Comparison of ENCODE assay signal across 30 cellular contexts in the genomic region with DNA sequence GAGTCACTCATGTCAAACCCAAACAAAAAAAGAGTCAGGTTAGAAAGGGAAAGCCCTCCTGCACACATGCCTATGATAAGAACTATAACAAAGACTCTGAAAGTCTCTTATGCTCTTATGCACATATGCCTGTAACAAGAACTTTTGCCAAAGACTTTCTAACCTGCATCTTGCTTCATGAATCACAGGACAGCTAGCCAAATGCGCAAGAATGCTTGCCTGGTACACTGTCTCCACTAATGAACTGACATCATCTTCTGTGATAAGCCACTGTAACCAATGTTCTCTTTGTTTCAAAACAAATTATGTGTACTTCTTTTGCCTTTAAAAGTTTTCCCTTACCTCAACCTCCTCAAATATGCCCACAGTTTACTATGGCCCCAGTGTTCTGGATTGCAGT.
"Had no signal": no experiment of that assay in that cellular context is flagged by ENCODE, and none has a peak within 500 bp of the region (broad histone marks: within the 10 kb centered on the region; RNA-seq: fewer than 3 reads in every experiment).

No MANE protein-coding gene starts in this region.

- H3K27me3 ChIP-seq: hepatocyte, upper lobe of left lung had no signal

- H3K27ac Mint-ChIP-seq: activated naive CD4-positive, alpha-beta T cell treated with anti-CD3 and anti-CD28 coated beads, Interleukin-2, amount 10 ng/mL, durations not matched to agents 7 days and 5 days; activated naive CD8-positive, alpha-beta T cell treated with anti-CD3 and anti-CD28 coated beads, Interleukin-2, amount 10 ng/mL, durations not matched to agents 7 days and 5 days; endodermal cell; nephron; progenitor cell of endocrine pancreas; stimulated activated effector memory CD8-positive, alpha-beta T cell treated with anti-CD3 and anti-CD28 coated beads, Interleukin-12 subunit alpha, Interleukin-12 subunit beta, amount 100 ng/mL, for 72 hours; stimulated activated naive CD8-positive, alpha-beta T cell treated with anti-CD3 and anti-CD28 coated beads, Interleukin-15, amount 100 ng/mL, for 72 hours; T-helper 2 cell treated with Interferon-gamma antibody and Interleukin-4, amounts not matched to agents 5 μg/mL and 100 μg/mL, for 36 hours had no signal

- ATAC-seq: gastroesophageal sphincter; left cardiac atrium; sciatic nerve; stimulated activated effector memory CD8-positive, alpha-beta T cell treated with anti-CD3 and anti-CD28 coated beads, Interleukin-12 subunit alpha, Interleukin-12 subunit beta, amount 100 ng/mL, for 72 hours; stimulated activated naive CD8-positive, alpha-beta T cell treated with anti-CD3 and anti-CD28 coated beads, Interleukin-15, amount 100 ng/mL, for 72 hours had no signal

- H3K27ac ChIP-seq: cardiac muscle cell, esophagus muscularis mucosa, gastroesophageal sphincter, hepatocyte, neutrophil, upper lobe of left lung, vagina had no signal

- H3K4me1 Mint-ChIP-seq: activated naive CD4-positive, alpha-beta T cell treated with anti-CD3 and anti-CD28 coated beads, Interleukin-2, amount 10 ng/mL, durations not matched to agents 7 days and 5 days; activated naive CD8-positive, alpha-beta T cell treated with anti-CD3 and anti-CD28 coated beads, Interleukin-2, amount 10 ng/mL, durations not matched to agents 7 days and 5 days; nephron; stimulated activated effector memory CD8-positive, alpha-beta T cell treated with anti-CD3 and anti-CD28 coated beads, Interleukin-12 subunit alpha, Interleukin-12 subunit beta, amount 100 ng/mL, for 72 hours; stimulated activated naive CD8-positive, alpha-beta T cell treated with anti-CD3 and anti-CD28 coated beads, Interleukin-15, amount 100 ng/mL, for 72 hours had no signal

- H3K4me3 ChIP-seq: cardiac muscle cell, esophagus muscularis mucosa, gastroesophageal sphincter, hepatocyte, upper lobe of left lung, vagina had no signal

- H3K36me3 ChIP-seq: cardiac muscle cell, esophagus muscularis mucosa, gastroesophageal sphincter, neutrophil, upper lobe of left lung, vagina had no signal

- H3K79me2 ChIP-seq: hepatocyte had no signal

- H3K4me1 ChIP-seq: esophagus muscularis mucosa, gastroesophageal sphincter, upper lobe of left lung, vagina had no signal

- DNase-seq: activated CD4-positive, alpha-beta T cell treated with anti-CD3 and anti-CD28 coated beads for 4 hours; activated CD4-positive, alpha-beta T cell treated with anti-CD3 and anti-CD28 coated beads, Interleukin-2, amount 50 U/mL, for 48 hours; activated CD8-positive, alpha-beta memory T cell treated with anti-CD3 and anti-CD28 coated beads for 24 hours; activated effector memory CD4-positive, alpha-beta T cell treated with Interleukin-2 at 50 U/mL for 16 hours; activated naive CD4-positive, alpha-beta T cell treated with anti-CD3 and anti-CD28 coated beads, Interleukin-2, amount 10 ng/mL, durations not matched to agents 7 days and 5 days; activated naive CD8-positive, alpha-beta T cell treated with anti-CD3 and anti-CD28 coated beads, Interleukin-2, amount 10 ng/mL, durations not matched to agents 7 days and 5 days; amniotic stem cell; cerebellar nuclear complex; endodermal cell; left cardiac atrium; mammary epithelial cell; retina; small intestine; stimulated activated CD4-positive, alpha-beta T cell treated with anti-CD3 and anti-CD28 coated beads, Interleukin-4, amount 100 ng/mL, for 24 hours; stimulated activated naive CD8-positive, alpha-beta T cell treated with anti-CD3 and anti-CD28 coated beads, Interleukin-15, amount 100 ng/mL, for 72 hours; substantia nigra; T-helper 1 cell; upper lobe of left lung had no signal

- H3K4me3 Mint-ChIP-seq: activated naive CD4-positive, alpha-beta T cell treated with anti-CD3 and anti-CD28 coated beads, Interleukin-2, amount 10 ng/mL, durations not matched to agents 7 days and 5 days; activated naive CD8-positive, alpha-beta T cell treated with anti-CD3 and anti-CD28 coated beads, Interleukin-2, amount 10 ng/mL, durations not matched to agents 7 days and 5 days; endodermal cell; nephron; stimulated activated effector memory CD8-positive, alpha-beta T cell treated with anti-CD3 and anti-CD28 coated beads, Interleukin-12 subunit alpha, Interleukin-12 subunit beta, amount 100 ng/mL, for 72 hours; stimulated activated naive CD8-positive, alpha-beta T cell treated with anti-CD3 and anti-CD28 coated beads, Interleukin-15, amount 100 ng/mL, for 72 hours; T-helper 2 cell treated with Interferon-gamma antibody and Interleukin-4, amounts not matched to agents 5 μg/mL and 100 μg/mL, for 36 hours had no signal

- FAIRE-seq: keratinocyte, small intestine had no signal

- H3K4me2 ChIP-seq: hepatocyte had no signal

- H3K9me3 ChIP-seq: esophagus muscularis mucosa, gastroesophageal sphincter, neutrophil, upper lobe of left lung, vagina had no signal

- H2AFZ ChIP-seq: hepatocyte had no signal

- H3K9me3 Mint-ChIP-seq: activated naive CD4-positive, alpha-beta T cell treated with anti-CD3 and anti-CD28 coated beads, Interleukin-2, amount 10 ng/mL, durations not matched to agents 7 days and 5 days; activated naive CD8-positive, alpha-beta T cell treated with anti-CD3 and anti-CD28 coated beads, Interleukin-2, amount 10 ng/mL, durations not matched to agents 7 days and 5 days; endodermal cell; nephron; stimulated activated effector memory CD8-positive, alpha-beta T cell treated with anti-CD3 and anti-CD28 coated beads, Interleukin-12 subunit alpha, Interleukin-12 subunit beta, amount 100 ng/mL, for 72 hours; T-helper 2 cell treated with Interferon-gamma antibody and Interleukin-4, amounts not matched to agents 5 μg/mL and 100 μg/mL, for 36 hours had no signal

- H3K36me3 Mint-ChIP-seq: activated naive CD4-positive, alpha-beta T cell treated with anti-CD3 and anti-CD28 coated beads, Interleukin-2, amount 10 ng/mL, durations not matched to agents 7 days and 5 days; activated naive CD8-positive, alpha-beta T cell treated with anti-CD3 and anti-CD28 coated beads, Interleukin-2, amount 10 ng/mL, durations not matched to agents 7 days and 5 days; stimulated activated effector memory CD8-positive, alpha-beta T cell treated with anti-CD3 and anti-CD28 coated beads, Interleukin-12 subunit alpha, Interleukin-12 subunit beta, amount 100 ng/mL, for 72 hours had no signal
